Comparison of ENCODE assay signal across 16 cellular contexts in the genomic region with DNA sequence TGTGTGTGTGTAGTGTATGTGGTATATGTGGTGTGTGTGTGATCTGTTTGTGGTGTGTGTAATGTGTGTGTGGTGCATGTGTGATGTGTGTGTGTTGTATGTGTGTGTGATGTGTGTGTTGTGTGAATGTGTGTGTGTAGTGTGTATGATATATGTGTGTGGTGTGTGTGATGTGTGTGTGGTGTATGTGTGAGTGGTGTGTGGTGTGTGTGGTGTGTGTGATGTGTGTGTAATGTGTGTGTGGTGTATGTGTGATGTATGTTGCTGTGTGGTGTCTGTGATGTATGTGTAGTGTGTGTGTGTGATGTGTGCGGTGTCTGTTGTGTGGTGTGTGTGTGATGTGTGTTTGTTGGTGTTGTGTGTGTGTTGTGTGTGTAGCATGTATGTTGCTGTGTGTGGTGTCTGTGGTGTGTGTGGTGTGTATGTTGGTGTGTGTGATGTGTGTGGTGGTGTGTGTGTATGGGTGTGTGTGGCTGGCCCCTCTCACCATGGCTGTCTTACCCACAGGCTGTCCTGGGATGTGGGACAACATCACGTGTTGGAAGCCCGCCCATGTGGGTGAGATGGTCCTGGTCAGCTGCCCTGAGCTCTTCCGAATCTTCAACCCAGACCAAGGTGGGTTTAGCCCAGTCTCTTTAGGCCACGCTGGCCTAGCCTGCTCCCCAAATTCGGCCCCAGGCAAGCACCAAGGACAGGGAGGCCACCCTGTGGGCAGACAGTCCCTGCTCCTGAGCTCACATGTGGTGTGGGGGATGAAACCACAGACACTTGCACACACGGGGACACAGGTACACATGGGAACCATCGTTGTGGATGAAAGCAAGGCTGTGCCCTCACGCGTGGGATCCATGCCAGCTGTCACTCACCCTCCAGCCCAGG. TPM values are rescaled to one million over a fixed set of nuclear protein-coding genes. Genes with fewer than 3 reads are reported as not detected.
"Had no signal": no experiment of that assay in that cellular context is flagged by ENCODE, and none has a peak within 500 bp of the region (broad histone marks: within the 10 kb centered on the region; RNA-seq: fewer than 3 reads in every experiment).

No MANE protein-coding gene starts in this region.

- H3K4me1 ChIP-seq: prostate gland, uterus had no signal

- DNase-seq: activated CD4-positive, alpha-beta T cell treated with anti-CD3 and anti-CD28 coated beads for 1 hour; foreskin fibroblast; glutamatergic neuron; islet precursor cell; stimulated activated CD4-positive, alpha-beta T cell treated with anti-CD3 and anti-CD28 coated beads, Interleukin-2, amount 100 ng/mL, for 24 hours; stimulated activated naive CD4-positive, alpha-beta T cell treated with Interleukin-2 at 50 U/mL for 16 hours; T-helper 17 cell; thyroid gland; uterus had no signal

- H3K4me3 ChIP-seq: dorsolateral prefrontal cortex, prostate gland, right atrium auricular region, thyroid gland, uterus had no signal

- FAIRE-seq: colon had no signal

- H3K27ac ChIP-seq: epithelial cell of prostate, prostate gland, right atrium auricular region, thyroid gland, uterus, VCaP had no signal

- H3K27me3 ChIP-seq: right atrium auricular region, thyroid gland, uterus had no signal

- ATAC-seq: left lobe of liver, T-helper 17 cell had no signal

- H3K36me3 ChIP-seq: prostate gland, right atrium auricular region, thyroid gland, uterus had no signal

- H3K9me3 ChIP-seq: prostate gland, right atrium auricular region, thyroid gland, uterus had no signal

RNA-seq across cellular contexts. Expression of gene ADCYAP1R1, which starts 25.6 kb away (rescaled TPM):
- total RNA-seq: T-helper 17 cell had no signal
